ENCODE assay signal across 6 cellular contexts in the genomic region with DNA sequence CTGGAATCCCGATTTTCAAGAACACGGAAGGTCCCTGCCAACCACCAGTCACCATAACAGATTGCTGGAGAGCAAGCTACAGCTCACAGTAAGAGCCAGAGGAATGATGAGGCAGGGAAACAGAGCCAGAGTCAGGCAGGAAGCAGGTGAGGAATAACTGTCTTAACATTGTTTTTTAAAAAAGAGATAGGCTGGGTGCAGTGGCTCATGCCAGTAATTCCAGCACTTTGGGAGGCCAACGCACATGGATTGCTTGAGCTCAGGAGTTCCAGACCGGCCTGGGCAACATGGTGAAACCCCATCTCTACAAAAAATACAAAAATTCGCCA. TPM values are rescaled to one million over a fixed set of nuclear protein-coding genes. Genes with fewer than 3 reads are reported as not detected.
DNase-seq lines count a peak whose midpoint lies in the region; ATAC-seq and TF ChIP-seq lines count a peak whose summit lies in the region.

No MANE protein-coding gene starts in this region.

- H2AFZ ChIP-seq in hepatocyte, result no peak overlapping the region

- DNase-seq in right atrium auricular region (ENCODE audit: low spot score), result no peak
- no peak for DNase-seq in left cardiac atrium
- no peak for DNase-seq in hepatocyte (ENCODE audit: low spot score)
- no peak for DNase-seq in upper lobe of right lung
- no peak for DNase-seq in Kasumi-1 (lab: John Stamatoyannopoulos, UW)

- peaks cover 10% of the 10 kb centered on the region for H4K20me1 ChIP-seq in hepatocyte (ENCODE audit: insufficient read depth, poor library complexity, severe bottlenecking)

- WGBS in hepatocyte (ENCODE audit: low lambda C conversion rate, missing lambda C conversion rate), result 97% methylated on average over 5 of the region's 5 CpGs

- H3K4me2 ChIP-seq in hepatocyte, result no peak overlapping the region

- no peaks in the 10 kb centered on the region for H3K9me2 ChIP-seq in hepatocyte (replicated peaks; ENCODE audit: insufficient read depth)

- H3K9me3 ChIP-seq in right atrium auricular region, result no peaks in the 10 kb centered on the region
- H3K9me3 ChIP-seq in hepatocyte (ENCODE audit: low read depth), result no peaks in the 10 kb centered on the region
- H3K9me3 ChIP-seq in upper lobe of right lung, result no peaks in the 10 kb centered on the region

- H3K4me3 ChIP-seq in right atrium auricular region, result no peak overlapping the region
- no peak overlapping the region for H3K4me3 ChIP-seq in hepatocyte
- no peak overlapping the region for H3K4me3 ChIP-seq in upper lobe of right lung

- peak overlapping the region; percentile 75 to 79 for H3K27ac ChIP-seq in right atrium auricular region
- peak overlapping the region; percentile 73 for H3K27ac ChIP-seq in hepatocyte
- peak overlapping the region; percentile 89 for H3K27ac ChIP-seq in upper lobe of right lung

- no peak for TF ChIP-seq CTCF in right atrium auricular region (IDR thresholded peaks at IDR 0.05)
- TF ChIP-seq CTCF in hepatocyte (IDR thresholded peaks at IDR 0.05; ENCODE audit: poor library complexity), result no peak
- no peak for TF ChIP-seq CTCF in upper lobe of right lung (IDR thresholded peaks at IDR 0.05)

- H3K27me3 ChIP-seq in right atrium auricular region, result no peaks in the 10 kb centered on the region
- H3K27me3 ChIP-seq in hepatocyte, result no peaks in the 10 kb centered on the region
- H3K27me3 ChIP-seq in upper lobe of right lung, result no peaks in the 10 kb centered on the region

- peaks cover 36% of the 10 kb centered on the region for H3K79me2 ChIP-seq in hepatocyte

- peaks cover 0 to 74% of the 10 kb centered on the region in 2 donors for H3K4me1 ChIP-seq in right atrium auricular region
- peaks cover 26% of the 10 kb centered on the region for H3K4me1 ChIP-seq in hepatocyte (ENCODE audit: insufficient read depth)
- H3K4me1 ChIP-seq in upper lobe of right lung, result peaks cover 75% of the 10 kb centered on the region

- intact Hi-C loops in left cardiac atrium (cut with DNase I) (no loop called here), upper lobe of right lung (cut with DNase I) (no loop called here)

- H3K36me3 ChIP-seq in right atrium auricular region, result peaks cover 35% of the 10 kb centered on the region
- H3K36me3 ChIP-seq in hepatocyte (replicated peaks; ENCODE audit: insufficient read depth, low read depth), result no peaks in the 10 kb centered on the region
- peaks cover 38% of the 10 kb centered on the region for H3K36me3 ChIP-seq in upper lobe of right lung

- ATAC-seq in left cardiac atrium (no peak), upper lobe of right lung (no peak), GM18502 (IDR thresholded peaks at IDR 0.05; ENCODE audit: poor library complexity, unreplicated experiment) (no peak)

RNA-seq across cellular contexts. Expression of gene CASTOR1, which starts 13.5 kb away (rescaled TPM):
- 10 to 100 TPM in 1 of 2 donors, 1 to 10 TPM in 1; 8.1 to 12.5 TPM for total RNA-seq in right atrium auricular region
- total RNA-seq in left cardiac atrium, result 1 to 10 TPM; 7.4 to 9.4 TPM
- 30.9 and 48.0 TPM in 2 replicates for total RNA-seq in hepatocyte
- polyA plus RNA-seq in hepatocyte, result 43.5 and 53.5 TPM in 2 replicates
- 15.9 TPM for total RNA-seq in upper lobe of right lung

RNA-seq across cellular contexts. Expression of gene TBC1D10A, which starts 24.0 kb away (rescaled TPM):
- 1 to 10 TPM; 5.9 to 9.3 TPM for total RNA-seq in right atrium auricular region
- 10 to 100 TPM; 11.9 to 12.3 TPM for total RNA-seq in left cardiac atrium
- total RNA-seq in hepatocyte, result 15.7 and 23.4 TPM in 2 replicates
- polyA plus RNA-seq in hepatocyte, result 38.7 and 39.9 TPM in 2 replicates
- 29.6 TPM for total RNA-seq in upper lobe of right lung

RNA-seq across cellular contexts. Expression of gene OSM, which starts 36.1 kb away (rescaled TPM):
- 1 to 10 TPM in 1 of 2 donors, under 1 TPM in 1; 0.63 to 1.6 TPM for total RNA-seq in right atrium auricular region
- 1 to 10 TPM in 1 of 2 donors, under 1 TPM in 1; 0.56 to 1.4 TPM for total RNA-seq in left cardiac atrium
- 0.48 and 1.5 TPM in 2 replicates for total RNA-seq in hepatocyte
- polyA plus RNA-seq in hepatocyte, result not detected in 2 replicates
- total RNA-seq in upper lobe of right lung, result 1.6 TPM

RNA-seq across cellular contexts. Expression of gene SF3A1, which starts 53.9 kb away (rescaled TPM):
- total RNA-seq in right atrium auricular region (10 to 100 TPM; 52.3 to 81.1 TPM), left cardiac atrium (100 to 1,000 TPM in 1 of 2 donors, 10 to 100 TPM in 1; 94.3 to 105 TPM), hepatocyte (45.8 and 48.6 TPM in 2 replicates), upper lobe of right lung (164 TPM)
- polyA plus RNA-seq in hepatocyte, result 82.5 and 84.6 TPM in 2 replicates

RNA-seq across cellular contexts. Expression of gene CCDC157, which starts 54.0 kb away (rescaled TPM):
- under 1 TPM; 0.26 to 0.55 TPM for total RNA-seq in right atrium auricular region
- total RNA-seq in left cardiac atrium, result under 1 TPM; 0.65 to 0.84 TPM
- 4.1 and 5.3 TPM in 2 replicates for total RNA-seq in hepatocyte
- 5.4 TPM in 2 replicates for polyA plus RNA-seq in hepatocyte
- total RNA-seq in upper lobe of right lung, result 2.7 TPM
